ENCODE assay signal across 8 cellular contexts in the genomic region with DNA sequence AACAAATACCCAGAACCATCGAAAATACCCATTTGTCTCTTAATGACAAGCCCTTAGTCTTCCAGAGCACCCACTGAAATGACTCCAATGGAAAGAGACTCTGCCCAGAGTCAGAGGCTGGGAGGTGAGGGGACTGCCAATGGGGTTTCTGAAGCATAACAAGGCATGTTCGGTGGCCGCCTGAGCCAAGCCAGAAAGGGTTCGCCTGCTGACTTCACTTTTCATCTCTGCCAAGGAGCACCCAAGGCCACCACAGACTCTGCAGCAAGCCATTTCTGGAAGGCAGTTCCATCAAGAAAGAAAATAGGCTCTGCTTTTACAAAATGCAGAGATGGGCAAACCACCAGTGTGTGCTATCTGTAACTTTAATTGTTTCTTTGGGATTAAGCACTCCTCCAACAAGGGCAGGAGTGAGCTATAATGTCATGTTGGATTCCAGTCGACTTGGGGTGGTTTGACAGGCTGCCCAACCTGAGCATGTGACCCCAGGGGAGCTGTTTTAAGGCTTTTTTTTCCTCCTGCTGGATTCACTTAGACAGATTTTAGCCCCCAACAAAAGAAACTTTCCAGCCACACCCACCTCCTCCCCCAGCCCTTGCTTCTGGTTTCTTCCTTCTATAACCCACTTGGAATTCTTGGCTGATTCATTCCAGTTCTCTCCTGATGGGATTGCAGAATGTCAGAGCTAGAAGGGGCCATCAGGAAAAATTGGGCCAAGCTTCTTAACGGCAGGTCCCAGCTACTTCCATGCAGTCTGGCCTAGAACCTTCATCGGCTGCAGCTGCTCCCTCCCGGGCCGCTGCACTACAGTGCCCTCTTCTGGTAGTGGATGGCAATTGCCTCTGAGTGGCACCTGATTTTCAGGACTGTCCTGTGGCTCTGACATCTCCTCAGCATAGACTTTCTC. TPM values are rescaled to one million over a fixed set of nuclear protein-coding genes. Genes with fewer than 3 reads are reported as not detected.
DNase-seq lines count a peak whose midpoint lies in the region; ATAC-seq and TF ChIP-seq lines count a peak whose summit lies in the region.

No MANE protein-coding gene starts in this region.

- POLR2A ChIA-PET in GM10248 (lab: Yijun Ruan, JAX): no interaction called here

- intact Hi-C loops in right lobe of liver (cut with DNase I): loop anchor here in 1 of 2 donors (5.0 kb wide), 1 partner anchor 806 kb away; no protein-coding TSS in a partner anchor

- DNase-seq in GM10248 (ENCODE audit: extremely low spot score) (peak; percentile 83), NCI-H345 (lab: John Stamatoyannopoulos, UW) (peak; percentile 53), choroid plexus epithelial cell (ENCODE audit: low read depth) (peak; percentile 76), right lobe of liver (peak in 2 of 3 donors; percentile 59 to 75)
- peak; percentile 55 to 75 for DNase-seq in activated CD4-positive, alpha-beta T cell treated with anti-CD3 and anti-CD28 coated beads for 4 hours
- DNase-seq in stimulated activated CD8-positive, alpha-beta memory T cell treated with anti-CD3 and anti-CD28 coated beads, Interleukin-12 subunit alpha, Interleukin-12 subunit beta, amount 100 ng/mL, for 1 hour (ENCODE audit: low read depth): peak; percentile 53

- no peaks in the 10 kb centered on the region for H3K36me3 ChIP-seq in right lobe of liver

- peaks cover 0 to 8% (median 0%) of the 10 kb centered on the region in 4 donors for H3K4me1 ChIP-seq in right lobe of liver

- H3K27me3 ChIP-seq in right lobe of liver: no peaks in the 10 kb centered on the region

- TF ChIP-seq POLR2A in right lobe of liver (IDR thresholded peaks at IDR 0.05): no peak

- WGBS in right lobe of liver (ENCODE audit: insufficient coverage, low coverage, low lambda C conversion rate, missing lambda C conversion rate): 33% methylated on average over 8 of the region's 9 CpGs

- H3K4me3 ChIP-seq in choroid plexus epithelial cell (ENCODE audit: low read depth, low read length): no peak overlapping the region
- no peak overlapping the region for H3K4me3 ChIP-seq in right lobe of liver

- no peaks in the 10 kb centered on the region for H3K9me3 ChIP-seq in right lobe of liver

- H3K27ac ChIP-seq in right lobe of liver: no peak overlapping the region

- CTCF ChIA-PET in GM10248 (lab: Yijun Ruan, JAX): interaction anchor here (0.6 to 5.3 kb wide), 33 partner anchors 8 to 805 kb away, joined by 3 to 25 read pairs (median 4); no protein-coding TSS in a partner anchor

- ATAC-seq in HG02981 (IDR thresholded peaks at IDR 0.05; ENCODE audit: unreplicated experiment) (peak; percentile 64), right lobe of liver (peak; percentile 81 to 94 (median 90)), HG02759 (IDR thresholded peaks at IDR 0.05; ENCODE audit: unreplicated experiment) (no peak)

- TF ChIP-seq CTCF in GM10248 (IDR thresholded peaks at IDR 0.05; ENCODE audit: control extremely low read depth, extremely low read depth, low read depth, missing control alignments) (peak; percentile 99), choroid plexus epithelial cell (conservative IDR thresholded peaks at IDR 0.05; ENCODE audit: low read depth, low read length) (peak; percentile 98), right lobe of liver (IDR thresholded peaks at IDR 0.05) (peak; percentile 88 to 99 (median 96))

RNA-seq across cellular contexts. Expression of a gene that starts 24.1 kb away (rescaled TPM):
- total RNA-seq in right lobe of liver: 10 to 100 TPM; 16.8 to 43.7 (median 28.3) TPM
